ENCODE assay signal across 1 cellular context in genomic region chr1:205591522-205592351, GRCh38.
TF ChIP-seq lines count a peak whose summit lies in the region.

No MANE protein-coding gene starts in this region.

TF ChIP-seq in K562, 482 proteins besides CTCF, POLR2A, EP300 and RAD21 (continued from another document and continues in another):
- TF ChIP-seq BRF1 (IDR thresholded peaks at IDR 0.05; ENCODE audit: borderline replicate concordance, extremely low read depth, insufficient read length) (no peak), TEAD4 (IDR thresholded peaks at IDR 0.05; ENCODE audit: low read length) (peak; percentile 25; the same call in 1 of the 2 replicates), TEAD4 (CRISPR knock-in tag; IDR thresholded peaks at IDR 0.05; ENCODE audit: borderline replicate concordance) (no peak), CHAMP1 (IDR thresholded peaks at IDR 0.05) (no peak), DDX20 (tag; IDR thresholded peaks at IDR 0.05; ENCODE audit: low read depth) (no peak), TARDBP (IDR thresholded peaks at IDR 0.05) (no peak), FOXM1 (IDR thresholded peaks at IDR 0.05; ENCODE audit: low read depth) (no peak), FOXM1 (CRISPR knock-in tag; IDR thresholded peaks at IDR 0.05; ENCODE audit: low read depth) (no peak), HDAC1 (IDR thresholded peaks at IDR 0.05) (0 out of 4 replicates have a peak, but pooled peaks of 1 of the 2 experiments have one; percentile 12), ILF3 (IDR thresholded peaks at IDR 0.05; ENCODE audit: borderline replicate concordance) (no peak), FOXA3 (CRISPR knock-in tag; conservative IDR thresholded peaks at IDR 0.05 in 1 of 2, IDR thresholded peaks at IDR 0.05 in 1 of 2) (no peak), CEBPB (tag; IDR thresholded peaks at IDR 0.05) (peak; percentile 90), ZNF239 (CRISPR knock-in tag; IDR thresholded peaks at IDR 0.05) (no peak), SP2 (IDR thresholded peaks at IDR 0.05; ENCODE audit: extremely low read depth, low read depth, low read length, poor library complexity, severe bottlenecking) (no peak), IRF1 (CRISPR knock-in tag; IDR thresholded peaks at IDR 0.05; ENCODE audit: borderline replicate concordance) (no peak), MBD1 (CRISPR knock-in tag; IDR thresholded peaks at IDR 0.05) (no peak), ZNF175 (CRISPR knock-in tag; IDR thresholded peaks at IDR 0.05; ENCODE audit: low read depth) (no peak), BHLHE40 (IDR thresholded peaks at IDR 0.05; ENCODE audit: low read length) (0 out of 2 replicates have a peak, but pooled peaks have one; percentile 17), TRIM28 (IDR thresholded peaks at IDR 0.05) (no peak), PKNOX1 (IDR thresholded peaks at IDR 0.05) (no peak), ZKSCAN3 (CRISPR knock-in tag; IDR thresholded peaks at IDR 0.05) (no peak), ZNF146 (CRISPR knock-in tag; IDR thresholded peaks at IDR 0.05; ENCODE audit: unreplicated experiment) (no peak), ZBTB34 (CRISPR knock-in tag; IDR thresholded peaks at IDR 0.05) (no peak), HNRNPK (IDR thresholded peaks at IDR 0.05; ENCODE audit: low read depth, low read length, poor library complexity, severe bottlenecking) (no peak), SMARCC2 (IDR thresholded peaks at IDR 0.05; ENCODE audit: low read depth) (no peak), ATF6 (CRISPR knock-in tag; IDR thresholded peaks at IDR 0.05) (no peak), CHD1 (IDR thresholded peaks at IDR 0.05; ENCODE audit: low read length) (no peak), CHD7 (IDR thresholded peaks at IDR 0.05; ENCODE audit: low read depth, low read length) (no peak), FOXK2 (conservative IDR thresholded peaks at IDR 0.05 in 1 of 2, IDR thresholded peaks at IDR 0.05 in 1 of 2; ENCODE audit: low read depth in 2 of 2) (no peak), TCF7L2 (IDR thresholded peaks at IDR 0.05; ENCODE audit: low read depth, low read length) (no peak), NFATC3 (IDR thresholded peaks at IDR 0.05) (no peak), KLF16 (IDR thresholded peaks at IDR 0.05) (peak; percentile 57; the same call in 1 of the 2 replicates), SOX6 (IDR thresholded peaks at IDR 0.05) (peak; percentile 57; the same call in 1 of the 2 replicates), ETV5 (CRISPR knock-in tag; IDR thresholded peaks at IDR 0.05; ENCODE audit: low read depth) (0 out of 2 replicates have a peak, but pooled peaks have one; percentile 25), ZNF766 (CRISPR knock-in tag; conservative IDR thresholded peaks at IDR 0.05) (no peak), PYGO2 (tag; IDR thresholded peaks at IDR 0.05) (no peak), PRMT5 (CRISPR knock-in tag; IDR thresholded peaks at IDR 0.05) (no peak), KLF10 (CRISPR knock-in tag; IDR thresholded peaks at IDR 0.05) (no peak), ZBTB7A (IDR thresholded peaks at IDR 0.05; ENCODE audit: borderline replicate concordance, control insufficient read depth, low read depth, low read length) (peak; percentile 71; the same call in 1 of the 2 replicates), SRSF1 (IDR thresholded peaks at IDR 0.05; ENCODE audit: low read depth, low read length) (no peak), BCOR (IDR thresholded peaks at IDR 0.05) (peak; percentile 75; the same call in 1 of the 2 replicates), TRIM24 (IDR thresholded peaks at IDR 0.05) (0 out of 4 replicates have a peak, but pooled peaks of 1 of the 2 experiments have one; percentile 18), TEAD1 (CRISPR knock-in tag; IDR thresholded peaks at IDR 0.05) (no peak)
